In the genomic region with DNA sequence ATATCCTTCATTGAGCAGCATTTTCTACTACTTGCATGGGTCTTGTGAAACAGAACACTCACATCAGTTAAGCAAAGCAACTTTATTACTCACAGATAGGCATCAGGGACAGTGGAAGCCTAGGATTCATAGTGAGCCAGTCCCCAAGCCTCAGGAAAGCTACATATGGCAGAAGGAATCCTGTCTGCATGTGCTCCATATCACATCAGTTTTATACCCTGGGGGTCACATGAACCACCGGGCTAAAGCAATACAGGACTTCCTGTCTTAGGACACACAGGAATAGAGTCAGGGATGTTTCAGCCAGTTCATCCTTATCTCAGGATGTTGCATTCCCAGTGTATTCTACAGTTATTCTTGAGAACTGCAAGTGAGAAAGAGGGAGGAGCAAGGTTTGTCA, we compare ENCODE assay signal across 39 cellular contexts. TPM values are rescaled to one million over a fixed set of nuclear protein-coding genes. Genes with fewer than 3 reads are reported as not detected.
"Had no signal": no experiment of that assay in that cellular context is flagged by ENCODE, and none has a peak within 500 bp of the region (broad histone marks: within the 10 kb centered on the region; RNA-seq: fewer than 3 reads in every experiment).

No MANE protein-coding gene starts in this region.

- H3K36me3 ChIP-seq: adrenal gland, ascending aorta, brain microvascular endothelial cell, breast epithelium, cardiac muscle cell had no signal

- H3K9me3 ChIP-seq: adrenal gland, body of pancreas had no signal

- H3K27me3 ChIP-seq: ascending aorta, body of pancreas, brain microvascular endothelial cell had no signal

- H3K4me1 ChIP-seq: adrenal gland, ascending aorta, body of pancreas, breast epithelium had no signal

- H3K4me3 ChIP-seq: adrenal gland, ascending aorta, body of pancreas, breast epithelium, cardiac muscle cell had no signal

- FAIRE-seq: astrocyte, bronchial epithelial cell had no signal

- DNase-seq: activated effector memory CD4-positive, alpha-beta T cell treated with anti-CD3 and anti-CD28 coated beads, Interleukin-2, amount 50 U/mL, for 16 hours; activated effector memory CD4-positive, alpha-beta T cell treated with Interleukin-2 at 50 U/mL for 16 hours; activated gamma-delta T cell; activated gamma-delta T cell treated with Interleukin-2 at 50 U/mL for 16 hours; activated naive CD4-positive, alpha-beta T cell; activated naive CD4-positive, alpha-beta T cell treated with anti-CD3 and anti-CD28 coated beads for 36 hours; activated naive CD4-positive, alpha-beta T cell treated with anti-CD3 and anti-CD28 coated beads, Interleukin-2, amount 10 ng/mL, durations not matched to agents 7 days and 5 days; activated naive CD4-positive, alpha-beta T cell treated with anti-CD3 and anti-CD28 coated beads, Interleukin-2, amount 50 U/mL, for 16 hours; activated naive CD4-positive, alpha-beta T cell treated with Interleukin-2 at 50 U/mL for 16 hours; activated naive CD8-positive, alpha-beta T cell treated with anti-CD3 and anti-CD28 coated beads for 36 hours; activated naive CD8-positive, alpha-beta T cell treated with anti-CD3 and anti-CD28 coated beads, Interleukin-2, amount 10 ng/mL, durations not matched to agents 7 days and 5 days; activated naive CD8-positive, alpha-beta T cell treated with anti-CD3 and anti-CD28 coated beads, Interleukin-2, amount 50 U/mL, for 24 hours; activated T-cell treated with anti-CD3 and anti-CD28 coated beads, Interleukin-2, amount 50 U/mL, for 1 hour; activated T-cell treated with anti-CD3 and anti-CD28 coated beads, Interleukin-2, amount 50 U/mL, for 24 hours; activated T-cell treated with anti-CD3 and anti-CD28 coated beads, Interleukin-2, amount 50 U/mL, for 4 hours; activated T-cell treated with anti-CD3 and anti-CD28 coated beads, Interleukin-2, amount 50 U/mL, for 48 hours; activated T-cell treated with anti-CD3 and anti-CD28 coated beads, Interleukin-2, amount 50 U/mL, for 72 hours; adrenal gland; amniotic stem cell; amygdala; anterior cingulate cortex; aorta; body of pancreas; brain microvascular endothelial cell; caudate nucleus; central memory CD4-positive, alpha-beta T cell; cerebellar nuclear complex had no signal

- H3K27ac ChIP-seq: adrenal gland, ascending aorta, body of pancreas, brain microvascular endothelial cell, breast epithelium, cardiac muscle cell had no signal

RNA-seq across cellular contexts. Expression of a gene that starts 15.1 kb away (rescaled TPM):
- total RNA-seq: activated naive CD4-positive, alpha-beta T cell treated with anti-CD3 and anti-CD28 coated beads for 36 hours; activated naive CD4-positive, alpha-beta T cell treated with anti-CD3 and anti-CD28 coated beads, Interleukin-2, amount 50 U/mL, for 72 hours; activated naive CD8-positive, alpha-beta T cell treated with anti-CD3 and anti-CD28 coated beads for 36 hours; activated naive CD8-positive, alpha-beta T cell treated with anti-CD3 and anti-CD28 coated beads, Interleukin-2, amount 10 ng/mL, durations not matched to agents 7 days and 5 days; activated T-cell treated with anti-CD3 and anti-CD28 coated beads, Interleukin-2, amount 50 U/mL, for 4 hours; activated T-cell treated with anti-CD3 and anti-CD28 coated beads, Interleukin-2, amount 50 U/mL, for 72 hours; activated T-helper 1 cell treated with anti-CD3 and anti-CD28 coated beads, Interleukin-12 subunit alpha, Interleukin-12 subunit beta, Interleukin-2, Interleukin-4 antibody, amounts not matched to agents 30 ng/mL and 10 ng/mL and 1 ng/mL, durations not matched to agents 14 hours and 24 hours and 36 hours; activated T-helper 17 cell treated with anti-CD3 and anti-CD28 coated beads, Interleukin-2, amount 50 U/mL, for 72 hours; activated T-helper 2 cell treated with anti-CD3 and anti-CD28 coated beads, Interferon-gamma antibody, Interleukin-2, Interleukin-4, amounts not matched to agents 10 μg/mL and 5 μg/mL and 100 μg/mL, durations not matched to agents 14 hours and 24 hours and 36 hours; aorta; ascending aorta; body of pancreas; breast epithelium; bronchial epithelial cell; cardiac muscle cell; cerebellum; chondrocyte had no signal
- polyA plus RNA-seq: adipose tissue, adrenal gland, aorta, cardiac muscle cell had no signal
